ENCODE assay signal across 10 cellular contexts in genomic region chr10:95394161-95394880, GRCh38.
DNase-seq lines count a peak whose midpoint lies in the region; ATAC-seq and TF ChIP-seq lines count a peak whose summit lies in the region.
"Had no signal": no experiment of that assay in that cellular context is flagged by ENCODE, and none has a peak within 500 bp of the region (broad histone marks: within the 10 kb centered on the region; RNA-seq: fewer than 3 reads in every experiment).

No MANE protein-coding gene starts in this region.

- in situ Hi-C loops in G401 (cut with HindIII; ENCODE audit: low sequenced_read_pairs), result no loop called here

- H3K9me3 Mint-ChIP-seq in effector memory CD8-positive, alpha-beta T cell, result no peaks in the 10 kb centered on the region
- H3K9me3 Mint-ChIP-seq: dendritic cell treated with granulocyte-macrophage colony-stimulating factor and Interleukin-4, amounts not matched to agents 40 ng/mL and 50 ng/mL, for 4 days had no signal

- peak; percentile 9 for DNase-seq in ELR (ENCODE audit: low read depth)
- DNase-seq in NCI-H226, result peak; percentile 55
- DNase-seq in foreskin keratinocyte, result peak; percentile 95 to 98
- no peak for DNase-seq in G401 (ENCODE audit: low spot score)
- no peak for DNase-seq in effector memory CD8-positive, alpha-beta T cell
- no peak for DNase-seq in putamen (ENCODE audit: low spot score)
- no peak for DNase-seq in SHP77 treated with DMSO at 0.1 percent for 48 hours (lab: John Stamatoyannopoulos, UW)

- peak overlapping the region; percentile 74 for H3K27ac ChIP-seq in foreskin keratinocyte
- H3K27ac ChIP-seq: neutrophil had no signal

- peaks cover 10% of the 10 kb centered on the region for H3K4me1 ChIP-seq in foreskin keratinocyte

- peaks cover 5% of the 10 kb centered on the region for H3K36me3 Mint-ChIP-seq in effector memory CD8-positive, alpha-beta T cell (ENCODE audit: insufficient read depth)

- no peaks in the 10 kb centered on the region for H3K27me3 Mint-ChIP-seq in effector memory CD8-positive, alpha-beta T cell
- H3K27me3 Mint-ChIP-seq: dendritic cell treated with granulocyte-macrophage colony-stimulating factor and Interleukin-4, amounts not matched to agents 40 ng/mL and 50 ng/mL, for 4 days had no signal

- no peak for TF ChIP-seq CTCF in foreskin keratinocyte (conservative IDR thresholded peaks at IDR 0.05)

- ATAC-seq in GM21360 (IDR thresholded peaks at IDR 0.05; ENCODE audit: unreplicated experiment) (peak; percentile 47), foreskin keratinocyte (peak; percentile 97)
- no peak for ATAC-seq in effector memory CD8-positive, alpha-beta T cell (replicated peaks)

- no peak overlapping the region for H3K4me3 Mint-ChIP-seq in effector memory CD8-positive, alpha-beta T cell
- H3K4me3 Mint-ChIP-seq: dendritic cell treated with granulocyte-macrophage colony-stimulating factor and Interleukin-4, amounts not matched to agents 40 ng/mL and 50 ng/mL, for 4 days had no signal

- peaks cover 0 to 3% of the 10 kb centered on the region in 2 donors for H3K4me1 Mint-ChIP-seq in effector memory CD8-positive, alpha-beta T cell (ENCODE audit: low read depth in 2 of 2)

- no peak overlapping the region for H3K27ac Mint-ChIP-seq in effector memory CD8-positive, alpha-beta T cell
- H3K27ac Mint-ChIP-seq: dendritic cell treated with granulocyte-macrophage colony-stimulating factor and Interleukin-4, amounts not matched to agents 40 ng/mL and 50 ng/mL, for 4 days had no signal

- no peaks in the 10 kb centered on the region for H3K27me3 ChIP-seq in foreskin keratinocyte
- H3K27me3 ChIP-seq: neutrophil had no signal

Comparison
In these comparisons a context has a peak if more than half of its experiments do, and no peak if none do; other contexts are left out.
1. DNase-seq: peak in ELR (single experiment), NCI-H226 (single experiment) and foreskin keratinocyte (2 of 2); none in G401 (single experiment), effector memory CD8-positive, alpha-beta T cell (0 of 3), putamen (single experiment) and SHP77 treated with DMSO at 0.1 percent for 48 hours (single experiment).